In genomic region chr2:183070942-183071844, GRCh38 we compare ENCODE assay signal across 9 cellular contexts. TPM values are rescaled to one million over a fixed set of nuclear protein-coding genes. Genes with fewer than 3 reads are reported as not detected.
DNase-seq lines count a peak whose midpoint lies in the region; ATAC-seq and TF ChIP-seq lines count a peak whose summit lies in the region.
"Had no signal": no experiment of that assay in that cellular context is flagged by ENCODE, and none has a peak within 500 bp of the region (broad histone marks: within the 10 kb centered on the region; RNA-seq: fewer than 3 reads in every experiment).

No MANE protein-coding gene starts in this region.

- H2BK12ac ChIP-seq in H9 (ENCODE audit: insufficient read length, low read depth, low read length), result no peak overlapping the region

- H3K14ac ChIP-seq in H9 (ENCODE audit: insufficient read depth, low read length), result no peak overlapping the region

- in situ Hi-C loops in brain microvascular endothelial cell (cut with HindIII; ENCODE audit: low pct_ligation_motif_present, low sequenced_read_pairs), result no loop called here

- no peak overlapping the region for H2BK20ac ChIP-seq in H9 (ENCODE audit: low read depth, low read length, poor library complexity, severe bottlenecking)

- no peaks in the 10 kb centered on the region for H3K79me2 ChIP-seq in H9 (ENCODE audit: insufficient read depth, low read length)

- peaks cover 7 to 10% of the 10 kb centered on the region in 2 experiments for H3K4me1 Mint-ChIP-seq in H9
- no peaks in the 10 kb centered on the region for H3K4me1 Mint-ChIP-seq in CD4-positive, alpha-beta T cell (ENCODE audit: low read depth)

- no peak overlapping the region for H3T11ph ChIP-seq in H9 (ENCODE audit: low read length)

- H3K9me3 ChIP-seq in H9 (ENCODE audit: control insufficient read depth, low read depth, low read length), result peaks cover 10% of the 10 kb centered on the region
- H3K9me3 ChIP-seq in CD4-positive, alpha-beta T cell (ENCODE audit: control insufficient read depth, low read length), result no peaks in the 10 kb centered on the region

- no peak overlapping the region for H4K91ac ChIP-seq in H9 (ENCODE audit: insufficient read length, low read depth, low read length)

- H3K4me2 ChIP-seq in H9 (ENCODE audit: insufficient read depth, insufficient read length, low read length), result no peak overlapping the region

- TF ChIP-seq CTCF in H9 (conservative IDR thresholded peaks at IDR 0.05) (peak; percentile 82), brain microvascular endothelial cell (IDR thresholded peaks at IDR 0.05; ENCODE audit: low read depth, low read length, missing control alignments) (peak; percentile 81)
- no peak for TF ChIP-seq CTCF in CD4-positive, alpha-beta T cell (IDR thresholded peaks at IDR 0.05)

- CTCF ChIA-PET in CD4-positive, alpha-beta T cell (lab: Charles Lee), result no interaction called here

- no peaks in the 10 kb centered on the region for H4K20me1 ChIP-seq in H9 (ENCODE audit: control insufficient read depth, insufficient read depth, insufficient read length)

- no peak overlapping the region for H3K18ac ChIP-seq in H9 (ENCODE audit: insufficient read length, low read depth, low read length)

- no peak overlapping the region; a peak in 1 of 5 replicates for H3K4me3 Mint-ChIP-seq in H9
- H3K4me3 Mint-ChIP-seq in CD4-positive, alpha-beta T cell, result no peak overlapping the region
- H3K4me3 Mint-ChIP-seq: naive thymus-derived CD4-positive, alpha-beta T cell had no signal

- no peak overlapping the region for H3K4me3 ChIP-seq in brain microvascular endothelial cell (ENCODE audit: low read depth, low read length)

- no peaks in the 10 kb centered on the region for H3K27me3 ChIP-seq in H9 (ENCODE audit: insufficient read depth, low read length)
- no peaks in the 10 kb centered on the region for H3K27me3 ChIP-seq in brain microvascular endothelial cell (replicated peaks)
- no peaks in the 10 kb centered on the region for H3K27me3 ChIP-seq in CD4-positive, alpha-beta T cell (ENCODE audit: control insufficient read depth, insufficient read depth, low read length)

- H2AFZ ChIP-seq in H9 (ENCODE audit: low read length), result no peak overlapping the region

- H3K79me1 ChIP-seq in H9 (ENCODE audit: insufficient read depth, low read depth, low read length, poor library complexity, severe bottlenecking), result no peaks in the 10 kb centered on the region

- DNase-seq in AG08396 (ENCODE audit: low spot score) (peak; percentile 43), H9 (peak; percentile 96), brain microvascular endothelial cell (peak; percentile 57), left kidney (ENCODE audit: low read depth, low spot score) (peak; percentile 61), NCI-H226 (no peak), Kasumi-1 (lab: John Stamatoyannopoulos, UW) (no peak)
- no peak for DNase-seq in CD4-positive, alpha-beta T cell
- DNase-seq: naive thymus-derived CD4-positive, alpha-beta T cell had no signal

- POLR2A ChIA-PET in CD4-positive, alpha-beta T cell (lab: Charles Lee), result no interaction called here

- no peak overlapping the region for H3K4ac ChIP-seq in H9 (ENCODE audit: low read depth, low read length)

- peaks cover 12 to 18% of the 10 kb centered on the region in 2 experiments for H3K9me3 Mint-ChIP-seq in H9
- no peaks in the 10 kb centered on the region for H3K9me3 Mint-ChIP-seq in CD4-positive, alpha-beta T cell

- intact Hi-C loops in CD4-positive, alpha-beta T cell (cut with DNase I, micrococcal nuclease), result no loop called here

- H3K23me2 ChIP-seq in H9 (ENCODE audit: insufficient read length, low read depth, low read length, poor library complexity, severe bottlenecking), result no peaks in the 10 kb centered on the region

- no peak overlapping the region for H2BK15ac ChIP-seq in H9 (ENCODE audit: low read depth, low read length)

- H3K27ac ChIP-seq in H9 (ENCODE audit: insufficient read length, low read depth, low read length) (no peak overlapping the region), brain microvascular endothelial cell (no peak overlapping the region)
- H3K27ac ChIP-seq in CD4-positive, alpha-beta T cell (ENCODE audit: low read depth, low read length), result no peak overlapping the region

- H2AK5ac ChIP-seq in H9 (ENCODE audit: insufficient read length, low read length), result no peak overlapping the region

- no peak overlapping the region for H3K23ac ChIP-seq in H9 (ENCODE audit: insufficient read length, low read depth, low read length)

- no peak overlapping the region for H2BK120ac ChIP-seq in H9 (ENCODE audit: low read depth, low read length, poor library complexity, severe bottlenecking)

- no peak overlapping the region for H3K9ac ChIP-seq in H9 (ENCODE audit: extremely low read depth, insufficient read length, low read length)

- H3K56ac ChIP-seq in H9 (ENCODE audit: insufficient read length, low read depth, low read length), result no peak overlapping the region

- no peak overlapping the region for H4K5ac ChIP-seq in H9 (ENCODE audit: insufficient read length, low read depth, low read length)

- H3K4me1 ChIP-seq in H9 (ENCODE audit: insufficient read depth, low read length), result no peaks in the 10 kb centered on the region

- no peaks in the 10 kb centered on the region for H3K27me3 Mint-ChIP-seq in H9 (ENCODE audit: low read depth)
- H3K27me3 Mint-ChIP-seq in CD4-positive, alpha-beta T cell, result peaks cover 21% of the 10 kb centered on the region

- no CpG with 5 or more reads among the region's 34 CpGs for WGBS in H9 (ENCODE audit: extremely low coverage, insufficient read length, low lambda C conversion rate)

- H3K36me3 ChIP-seq in brain microvascular endothelial cell (replicated peaks), result no peaks in the 10 kb centered on the region

- no peak overlapping the region for H2BK5ac ChIP-seq in H9 (ENCODE audit: insufficient read length, low read length)

- peaks cover 2 to 12% (median 4%) of the 10 kb centered on the region in 3 experiments; a peak in 3 of 7 replicates for H3K36me3 Mint-ChIP-seq in H9 (ENCODE audit: insufficient read depth in 1 of 3, low read depth in 3 of 3)
- no peaks in the 10 kb centered on the region for H3K36me3 Mint-ChIP-seq in CD4-positive, alpha-beta T cell (ENCODE audit: low read depth)
- H3K36me3 Mint-ChIP-seq: naive thymus-derived CD4-positive, alpha-beta T cell had no signal

- H4K8ac ChIP-seq in H9 (replicated peaks; ENCODE audit: insufficient read length, low read depth, low read length), result no peak overlapping the region

- H3K27ac Mint-ChIP-seq in H9, result no peak overlapping the region; a peak in 2 of 7 replicates
- no peak overlapping the region for H3K27ac Mint-ChIP-seq in CD4-positive, alpha-beta T cell
- H3K27ac Mint-ChIP-seq: naive thymus-derived CD4-positive, alpha-beta T cell had no signal

- no peak for ATAC-seq in GM21737 (IDR thresholded peaks at IDR 0.05; ENCODE audit: unreplicated experiment)
- no peak for ATAC-seq in CD4-positive, alpha-beta T cell (ENCODE audit: poor library complexity)
- ATAC-seq: naive thymus-derived CD4-positive, alpha-beta T cell had no signal

RNA-seq across cellular contexts. Expression of gene DUSP19, which starts 7.4 kb away (rescaled TPM):
- total RNA-seq in H9 (2021), result 1.2 and 1.8 TPM in 2 replicates
- under 1 TPM; 0.14 to 0.50 TPM for total RNA-seq in CD4-positive, alpha-beta T cell

RNA-seq across cellular contexts. Expression of gene NCKAP1, which starts 32.9 kb away (rescaled TPM):
- 99.8 and 112 TPM in 2 replicates for total RNA-seq in H9 (2021)
- 1 to 10 TPM; 2.4 to 2.5 TPM for total RNA-seq in CD4-positive, alpha-beta T cell

RNA-seq across cellular contexts. Expression of gene NUP35, which starts 53.0 kb away (rescaled TPM):
- 53.6 and 53.7 TPM in 2 replicates for total RNA-seq in H9 (2021)
- total RNA-seq in CD4-positive, alpha-beta T cell, result 10 to 100 TPM; 12.5 to 13.1 TPM

Comparison
In these comparisons a context has a peak if more than half of its experiments do, and no peak if none do; other contexts are left out.
1. DNase-seq: peak in AG08396 (single experiment), H9 (single experiment), brain microvascular endothelial cell (single experiment) and left kidney (single experiment); none in NCI-H226 (single experiment), Kasumi-1 (0 of 2) and CD4-positive, alpha-beta T cell (0 of 10).
2. RNA of gene NCKAP1, which starts 32.9 kb away (total RNA-seq): 99.8 to 112 TPM in H9; 2.4 to 2.5 TPM in CD4-positive, alpha-beta T cell; every median in the first group is over 10 times any median in the second.